ENCODE assay signal across 9 cellular contexts in the genomic region with DNA sequence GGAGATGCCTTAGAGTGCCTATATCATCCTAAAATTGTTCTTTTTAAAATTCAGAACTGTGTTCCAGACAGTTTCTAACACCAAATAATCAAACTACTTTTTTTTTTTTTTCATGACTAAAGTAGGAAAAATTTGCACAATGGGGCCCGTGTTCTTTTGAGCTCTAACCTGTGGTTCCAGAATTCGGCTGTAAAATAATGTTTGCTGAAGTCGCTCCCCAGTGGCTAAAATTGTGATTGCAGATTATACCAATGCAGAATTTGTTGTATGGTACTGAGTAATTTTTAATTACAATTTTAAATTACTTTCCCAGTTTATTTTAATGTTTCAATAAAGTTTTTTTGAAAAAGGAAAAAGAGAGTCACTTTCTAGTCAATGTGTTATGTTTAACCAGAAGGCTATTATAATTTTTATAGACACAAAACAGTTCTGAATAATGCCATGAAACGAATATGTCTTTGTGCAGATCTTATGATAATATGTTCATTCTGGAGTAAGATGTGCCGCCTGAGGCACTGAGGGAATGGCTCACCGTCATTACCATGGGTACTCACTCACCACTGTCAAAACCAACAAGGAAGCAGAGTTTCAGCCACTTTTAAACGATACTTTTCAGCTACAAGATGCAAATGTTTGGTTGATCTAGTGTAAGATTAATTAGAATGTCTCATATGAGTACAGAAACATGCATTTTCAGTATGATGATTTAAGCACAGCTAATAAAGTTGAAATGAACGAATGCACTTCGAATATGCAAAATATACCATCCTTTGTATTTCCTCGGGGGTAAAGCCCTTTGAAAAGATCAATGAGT.
DNase-seq lines count a peak whose midpoint lies in the region; TF ChIP-seq lines count a peak whose summit lies in the region.
"Had no signal": no experiment of that assay in that cellular context is flagged by ENCODE, and none has a peak within 500 bp of the region (broad histone marks: within the 10 kb centered on the region; RNA-seq: fewer than 3 reads in every experiment).

No MANE protein-coding gene starts in this region.

- TF ChIP-seq CTCF in LNCAP (IDR thresholded peaks at IDR 0.05), result peak; percentile 66
- TF ChIP-seq CTCF in thyroid gland (IDR thresholded peaks at IDR 0.05), result peak in 1 of 6 experiments; percentile 17

- H3K27me3 ChIP-seq in adipocyte (replicated peaks; ENCODE audit: control insufficient read depth, insufficient read depth, low read length) (peaks cover 27% of the 10 kb centered on the region), thyroid gland (no peaks in the 10 kb centered on the region)

- no peak overlapping the region for H3K9ac ChIP-seq in adipocyte (ENCODE audit: low read length)

- 65 to 67% methylated on average over 10 of the region's 10 CpGs for WGBS in thyroid gland, 2 donors

- H3K36me3 ChIP-seq in adipocyte (ENCODE audit: control insufficient read depth, insufficient read depth, low read length, severe bottlenecking), result no peaks in the 10 kb centered on the region
- H3K36me3 ChIP-seq in thyroid gland, result no peaks in the 10 kb centered on the region

- intact Hi-C loops in thyroid gland (cut with DNase I), result no loop called here

- TF ChIP-seq POLR2A in thyroid gland (IDR thresholded peaks at IDR 0.05), result no peak

- DNase-seq in DMS 273 (lab: John Stamatoyannopoulos, UW; ENCODE audit: unreplicated experiment), result peak; percentile 29
- no peak for DNase-seq in DMS 273 treated with DMSO at 0.1 percent for 48 hours (lab: John Stamatoyannopoulos, UW)
- DNase-seq in adipocyte (ENCODE audit: low read depth), result peak; percentile 58
- peak; percentile 21 to 54 for DNase-seq in lung microvascular endothelial cell (ENCODE audit: low read depth in 2 of 2)
- no peak for DNase-seq in pons (ENCODE audit: low spot score)
- no peak for DNase-seq in islet precursor cell
- DNase-seq in thyroid gland, result no peak

- peaks cover 15% of the 10 kb centered on the region for H3K4me1 ChIP-seq in adipocyte (ENCODE audit: control insufficient read depth, insufficient read depth, low read length)
- H3K4me1 ChIP-seq in thyroid gland, result peaks cover 0 to 7% of the 10 kb centered on the region in 2 donors

- H3K9me3 ChIP-seq in adipocyte (ENCODE audit: control insufficient read depth, low read length), result no peaks in the 10 kb centered on the region
- no peaks in the 10 kb centered on the region for H3K9me3 ChIP-seq in thyroid gland
- H3K9me3 ChIP-seq: mucosa of descending colon had no signal

- no peak overlapping the region for H3K4me3 ChIP-seq in adipocyte (ENCODE audit: low read length)
- H3K4me3 ChIP-seq in thyroid gland (replicated peaks in 1 of 3), result no peak overlapping the region
- H3K4me3 ChIP-seq: mucosa of descending colon had no signal

- H3K27ac ChIP-seq in thyroid gland, result no peak overlapping the region

Comparison
In these comparisons a context has a peak if more than half of its experiments do, and no peak if none do; other contexts are left out.
1. DNase-seq: peak in DMS 273 (single experiment), adipocyte (single experiment) and lung microvascular endothelial cell (2 of 2); none in DMS 273 treated with DMSO at 0.1 percent for 48 hours (single experiment), pons (single experiment), islet precursor cell (single experiment) and thyroid gland (0 of 2).